Comparison of ENCODE assay signal across 10 cellular contexts in the genomic region with DNA sequence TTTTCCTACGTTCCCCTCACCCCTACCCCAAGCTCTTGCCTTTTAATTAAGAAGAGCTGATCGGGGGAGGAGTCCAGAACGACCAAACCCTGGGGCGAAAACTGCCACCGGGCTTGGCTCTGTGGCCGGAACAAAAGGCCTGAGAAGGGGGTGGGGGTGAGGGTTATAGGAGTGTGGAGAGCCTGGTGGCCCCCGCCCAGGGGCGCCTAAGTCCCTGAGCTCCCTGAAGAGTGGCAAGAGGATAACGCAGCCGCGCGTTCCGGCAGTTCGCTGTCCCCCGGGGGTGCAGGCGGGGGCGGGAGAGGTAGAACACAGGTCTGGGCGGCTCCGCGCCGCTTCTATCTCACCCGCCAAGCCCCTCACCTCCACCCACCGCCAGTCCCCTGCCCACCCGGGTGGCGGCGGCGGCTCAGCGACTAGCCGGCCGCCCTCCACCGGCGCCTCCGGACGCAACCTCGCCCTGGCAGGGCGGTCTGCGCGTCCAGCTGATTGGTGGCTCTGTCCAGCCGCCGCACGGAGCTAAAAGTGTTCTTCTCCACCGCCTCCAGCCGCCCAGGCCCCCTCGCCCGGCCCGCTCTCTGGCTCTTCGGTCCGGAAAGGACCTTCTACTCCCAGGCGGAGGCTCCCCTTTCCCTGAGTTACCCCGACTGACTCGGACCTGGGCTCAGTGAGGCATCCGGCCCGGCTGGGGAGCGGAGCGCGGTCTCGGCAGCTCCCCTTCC. TPM values are rescaled to one million over a fixed set of nuclear protein-coding genes. Genes with fewer than 3 reads are reported as not detected.
DNase-seq lines count a peak whose midpoint lies in the region; ATAC-seq and TF ChIP-seq lines count a peak whose summit lies in the region.
"Had no signal": no experiment of that assay in that cellular context is flagged by ENCODE, and none has a peak within 500 bp of the region (broad histone marks: within the 10 kb centered on the region; RNA-seq: fewer than 3 reads in every experiment).

No MANE protein-coding gene starts in this region.

- TF ChIP-seq CTCF in glutamatergic neuron (IDR thresholded peaks at IDR 0.05; ENCODE audit: partially characterized antibody, unreplicated experiment) (peak; percentile 3), sigmoid colon (IDR thresholded peaks at IDR 0.05) (no peak)

- intact Hi-C loops in sigmoid colon (cut with DNase I): no loop called here

- no peaks in the 10 kb centered on the region for H3K9me3 ChIP-seq in sigmoid colon

- H3K27me3 ChIP-seq in sigmoid colon: peaks cover 35 to 89% (median 64%) of the 10 kb centered on the region in 3 donors

- peak overlapping the region; percentile 18 to 49 (median 36) for H3K4me3 ChIP-seq in sigmoid colon

- TF ChIP-seq POLR2A in sigmoid colon (IDR thresholded peaks at IDR 0.05): no peak

- peak overlapping the region; percentile 100 for H3K27ac Mint-ChIP-seq in glutamatergic neuron (ENCODE audit: unreplicated experiment)

- TF ChIP-seq EP300 in sigmoid colon (IDR thresholded peaks at IDR 0.05): no peak

- 2 to 3% methylated on average over 57 of the region's 57 CpGs for WGBS in sigmoid colon, 2 donors

- peaks cover 22% of the 10 kb centered on the region for H3K27me3 Mint-ChIP-seq in glutamatergic neuron (ENCODE audit: unreplicated experiment)

- H3K36me3 ChIP-seq in sigmoid colon: no peaks in the 10 kb centered on the region

- peak overlapping the region; percentile 99 for H3K4me3 Mint-ChIP-seq in glutamatergic neuron (ENCODE audit: unreplicated experiment)

- H3K27ac ChIP-seq in sigmoid colon: peak overlapping the region in 1 of 4 donors; percentile 45
- H3K27ac ChIP-seq: epithelial cell of prostate, HL-60 had no signal

- DNase-seq in H4 (ENCODE audit: low spot score) (peak; percentile 39), SK-N-DZ (ENCODE audit: low spot score) (peak; percentile 57), glutamatergic neuron (peak; percentile 80), sigmoid colon (no peak)
- DNase-seq in stimulated activated CD4-positive, alpha-beta T cell treated with anti-CD3 and anti-CD28 coated beads, Interleukin-1b, Interleukin-23, amount 100 ng/mL, for 48 hours: no peak
- DNase-seq in effector CD4-positive, alpha-beta T cell: no peak

- peaks cover 0 to 39% (median 34%) of the 10 kb centered on the region in 4 donors for H3K4me1 ChIP-seq in sigmoid colon

- no peak for ATAC-seq in HG03159 (IDR thresholded peaks at IDR 0.05; ENCODE audit: unreplicated experiment)
- no peak for ATAC-seq in GM18517 (IDR thresholded peaks at IDR 0.05; ENCODE audit: unreplicated experiment)

- peaks cover 23% of the 10 kb centered on the region for H3K4me1 Mint-ChIP-seq in glutamatergic neuron (ENCODE audit: low read depth, unreplicated experiment)

- H3K36me3 Mint-ChIP-seq in glutamatergic neuron (ENCODE audit: unreplicated experiment): no peaks in the 10 kb centered on the region

- peaks cover 7% of the 10 kb centered on the region for H3K9me3 Mint-ChIP-seq in glutamatergic neuron (ENCODE audit: unreplicated experiment)

RNA-seq across cellular contexts. Expression of gene BDNF, which starts 18.8 kb away (rescaled TPM):
- total RNA-seq in H4 (2014; rRNA removed; shearing (Covaris generic)): 10.6 and 16.1 TPM in 2 replicates
- 16.5 and 17.5 TPM in 2 replicates for polyA plus RNA-seq in SK-N-DZ (2014; cell fraction: cytosol; rRNA removed)
- 15.7 and 17.1 TPM in 2 replicates for polyA plus RNA-seq in SK-N-DZ (2014; cell fraction: nucleus; rRNA removed)
- total RNA-seq in glutamatergic neuron (ENCODE audit: unreplicated experiment) (0.42 TPM), sigmoid colon (1 to 10 TPM in 2 of 4 donors, under 1 TPM in 2; 0.36 to 1.1 (median 0.79) TPM)
- polyA plus RNA-seq in sigmoid colon: under 1 TPM in 1 of 3 donors, not detected in 2; 0.10 TPM

Comparison
In these comparisons a context has a peak if more than half of its experiments do, and no peak if none do; other contexts are left out.
1. DNase-seq: peak in H4 (single experiment), SK-N-DZ (single experiment) and glutamatergic neuron (single experiment); none in sigmoid colon (single experiment), stimulated activated CD4-positive, alpha-beta T cell treated with anti-CD3 and anti-CD28 coated beads, Interleukin-1b, Interleukin-23, amount 100 ng/mL, for 48 hours (single experiment) and effector CD4-positive, alpha-beta T cell (single experiment).